ENCODE assay signal across 14 cellular contexts in genomic region chr19:18613589-18614234, GRCh38. TPM values are rescaled to one million over a fixed set of nuclear protein-coding genes. Genes with fewer than 3 reads are reported as not detected.
A peak's percentile ranks its signal among the peaks of the same experiment; 100 is the strongest.
DNase-seq lines count a peak whose midpoint lies in the region; ATAC-seq and TF ChIP-seq lines count a peak whose summit lies in the region.
"Had no signal": no experiment of that assay in that cellular context is flagged by ENCODE, and none has a peak within 500 bp of the region (broad histone marks: within the 10 kb centered on the region; RNA-seq: fewer than 3 reads in every experiment).

No MANE protein-coding gene starts in this region.

- no peaks in the 10 kb centered on the region for H3K9me3 ChIP-seq in HCT116 (ENCODE audit: control insufficient read depth in 1 of 2, insufficient read depth in 1 of 2, low read depth in 1 of 2, low read length in 2 of 2)
- H3K9me3 ChIP-seq: colonic mucosa, spleen had no signal

- H3K9me3 Mint-ChIP-seq in brain (peaks cover 0 to 7% (median 0%) of the 10 kb centered on the region in 5 experiments), natural killer cell (no peaks in the 10 kb centered on the region)

- H4K20me1 ChIP-seq in HCT116 (ENCODE audit: insufficient read depth), result no peaks in the 10 kb centered on the region

- H3K27ac ChIP-seq in HCT116 (ENCODE audit: low read depth, low read length), result no peak overlapping the region
- H3K27ac ChIP-seq: colonic mucosa, GM23248, spleen had no signal

- H3K9ac ChIP-seq in HCT116 (ENCODE audit: low read length), result no peak overlapping the region
- H3K9ac ChIP-seq: GM23248 had no signal

- peak overlapping the region; percentile 76 for H3K4me2 ChIP-seq in HCT116 (ENCODE audit: low read length)

- RAD21 ChIA-PET in HCT116 (lab: Charles Lee; ENCODE audit: low non-redundant PET in 1 of 2, low total read pairs in 2 of 2, uncharacterized antibody in 2 of 2, unreplicated experiment in 2 of 2), result no interaction called here

- H3K4me3 Mint-ChIP-seq in brain, result peak overlapping the region; percentile 84 to 92 (median 87)
- peak overlapping the region; percentile 31 for H3K4me3 Mint-ChIP-seq in natural killer cell

- H3K27me3 Mint-ChIP-seq in brain, result peaks cover 51% of the 10 kb centered on the region
- H3K27me3 Mint-ChIP-seq in natural killer cell (ENCODE audit: low read depth in 2 of 2), result peaks cover 30 to 54% of the 10 kb centered on the region in 2 donors

- no peaks in the 10 kb centered on the region for H3K9me2 ChIP-seq in HCT116 (ENCODE audit: insufficient read depth)

- CTCF ChIA-PET in HCT116 (lab: Charles Lee), result no interaction called here

- H3K27me3 ChIP-seq in HCT116 (ENCODE audit: insufficient read depth, low read length), result peaks cover 29% of the 10 kb centered on the region; the same call in 1 of the 2 replicates

- peaks cover 10 to 34% of the 10 kb centered on the region in 2 experiments for H3K4me1 ChIP-seq in HCT116 (ENCODE audit: control insufficient read depth in 1 of 2, insufficient read depth in 2 of 2, low read length in 2 of 2)
- H3K4me1 ChIP-seq: colonic mucosa had no signal

- no peak for TF ChIP-seq CTCF in HCT116 (IDR thresholded peaks at IDR 0.05 in 2 of 3, conservative IDR thresholded peaks at IDR 0.05 in 1 of 3; ENCODE audit: borderline replicate concordance in 1 of 3, insufficient read depth in 1 of 3, low read depth in 2 of 3, low read length in 2 of 3)
- no peak for TF ChIP-seq CTCF in brain (conservative IDR thresholded peaks at IDR 0.05)
- no peak for TF ChIP-seq CTCF in natural killer cell (IDR thresholded peaks at IDR 0.05)

- peaks cover 36% of the 10 kb centered on the region for H3K4me1 Mint-ChIP-seq in brain
- peaks cover 4 to 23% of the 10 kb centered on the region in 2 donors for H3K4me1 Mint-ChIP-seq in natural killer cell

- no TSS peak for BruUV-seq in HCT116 (replicated peaks; lab: Mats Ljungman, UMichigan)

- intact Hi-C loops in HCT116 (cut with micrococcal nuclease), result no loop called here
- intact Hi-C loops in natural killer cell (cut with micrococcal nuclease), result no loop called here

- TF ChIP-seq RAD21 in HCT116 (IDR thresholded peaks at IDR 0.05; ENCODE audit: low read depth), result no peak

- POLR2A ChIA-PET in HCT116 (lab: Charles Lee), result interaction anchor here (1.2 kb wide), 1 partner anchor 24 kb away, joined by 6 read pairs; no protein-coding TSS in a partner anchor

- no peaks in the 10 kb centered on the region for H3K79me2 ChIP-seq in HCT116 (ENCODE audit: insufficient read depth, low read length)

- H3K36me3 Mint-ChIP-seq in brain (peaks cover 41% of the 10 kb centered on the region), natural killer cell (no peaks in the 10 kb centered on the region)

- H3K4me3 ChIP-seq in HCT116 (replicated peaks in 1 of 2; ENCODE audit: low read depth in 1 of 2, low read length in 2 of 2), result peak overlapping the region; percentile 42 to 59; a peak in 3 of 4 replicates

- no peak overlapping the region for H2AFZ ChIP-seq in HCT116 (ENCODE audit: low read depth, low read length, poor library complexity, severe bottlenecking)

- no peaks in the 10 kb centered on the region for H3K36me3 ChIP-seq in HCT116 (ENCODE audit: control insufficient read depth in 1 of 2, insufficient read depth in 2 of 2, low read length in 2 of 2)
- H3K36me3 ChIP-seq: colonic mucosa, spleen had no signal

- no peak for TF ChIP-seq POLR2A in HCT116 (IDR thresholded peaks at IDR 0.05; ENCODE audit: borderline replicate concordance, extremely low read depth, insufficient read depth, insufficient read length)

- DNase-seq in NCI-H82 (lab: John Stamatoyannopoulos, UW), result peak; percentile 63
- no peak for DNase-seq in NCI-H82 treated with DMSO at 0.1 percent for 48 hours (lab: John Stamatoyannopoulos, UW; ENCODE audit: unreplicated experiment)
- DNase-seq in HCT116 (ENCODE audit: low read depth, low spot score), result no peak
- DNase-seq in natural killer cell, result no peak
- DNase-seq in D341Med (ENCODE audit: low spot score), result no peak
- DNase-seq: colonic mucosa, GM23248, NCI-H748 treated with DMSO at 0.1 percent for 48 hours, SHP77 treated with DMSO at 0.1 percent for 48 hours, spleen had no signal

- H3K27ac Mint-ChIP-seq in brain, result peak overlapping the region in 4 of 5 experiments; percentile 62 to 96 (median 90)
- H3K27ac Mint-ChIP-seq in natural killer cell, result no peak overlapping the region

- ATAC-seq in HCT116 (no peak), natural killer cell (no peak), GM18867 (IDR thresholded peaks at IDR 0.05; ENCODE audit: unreplicated experiment) (no peak), GM19023 (IDR thresholded peaks at IDR 0.05; ENCODE audit: unreplicated experiment) (no peak)

TF ChIP-seq in HCT116, 20 proteins besides CTCF, POLR2A, EP300 and RAD21:
- no peak for TF ChIP-seq EGR1 (IDR thresholded peaks at IDR 0.05; ENCODE audit: low read depth)
- TF ChIP-seq FOSL1 (IDR thresholded peaks at IDR 0.05; ENCODE audit: low read depth), result no peak
- no peak for TF ChIP-seq YY1 (IDR thresholded peaks at IDR 0.05; ENCODE audit: extremely low read depth, insufficient replicate concordance, low read depth, low read length)
- TF ChIP-seq CBX3 (IDR thresholded peaks at IDR 0.05; ENCODE audit: low read depth), result no peak
- no peak for TF ChIP-seq MAX (IDR thresholded peaks at IDR 0.05)
- no peak for TF ChIP-seq CEBPB (IDR thresholded peaks at IDR 0.05; ENCODE audit: low read depth)
- TF ChIP-seq POLR2AphosphoS5 (IDR thresholded peaks at IDR 0.05; ENCODE audit: low read depth, low read length), result no peak
- TF ChIP-seq ZBTB33 (IDR thresholded peaks at IDR 0.05; ENCODE audit: extremely low read depth, insufficient replicate concordance, low read length), result no peak
- no peak for TF ChIP-seq SP1 (IDR thresholded peaks at IDR 0.05; ENCODE audit: low read depth)
- TF ChIP-seq EZH2phosphoT487 (IDR thresholded peaks at IDR 0.05; ENCODE audit: borderline replicate concordance), result no peak
- TF ChIP-seq SRF (IDR thresholded peaks at IDR 0.05; ENCODE audit: low read depth), result no peak
- no peak for TF ChIP-seq ZFX (IDR thresholded peaks at IDR 0.05)
- no peak for TF ChIP-seq JUND (IDR thresholded peaks at IDR 0.05)

RNA-seq across cellular contexts. Expression of gene TMEM59L, which starts 1.0 kb away (rescaled TPM):
- 14.3 TPM for total RNA-seq in HCT116 (2021; ENCODE audit: unreplicated experiment)
- 21.3 and 22.7 TPM in 2 replicates for polyA plus RNA-seq in HCT116 (2012)
- 124 TPM for polyA plus RNA-seq in brain (ENCODE audit: insufficient read depth, low read depth, low replicate concordance)
- not detected for total RNA-seq in natural killer cell
- total RNA-seq: HT-29 had no signal

RNA-seq across cellular contexts. Expression of gene CRLF1, which starts 7.1 kb away (rescaled TPM):
- 43.0 TPM for total RNA-seq in HCT116 (2021; ENCODE audit: unreplicated experiment)
- 60.6 and 80.0 TPM in 2 replicates for polyA plus RNA-seq in HCT116 (2012)
- polyA plus RNA-seq in brain (ENCODE audit: insufficient read depth, low read depth, low replicate concordance), result 22.2 TPM
- total RNA-seq in natural killer cell, result not detected
- total RNA-seq: HT-29 had no signal

RNA-seq across cellular contexts. Expression of gene KLHL26, which starts 23.1 kb away (rescaled TPM):
- total RNA-seq in HCT116 (2021; ENCODE audit: unreplicated experiment) (17.1 TPM), natural killer cell (10 to 100 TPM in 1 of 3 donors, 1 to 10 TPM in 2; 8.0 to 11.5 (median 9.6) TPM)
- polyA plus RNA-seq in HCT116 (2012), result 7.1 and 14.4 TPM in 2 replicates
- 10.9 TPM for polyA plus RNA-seq in brain (ENCODE audit: insufficient read depth, low read depth, low replicate concordance)

RNA-seq across cellular contexts. Expression of gene REX1BD, which starts 25.1 kb away (rescaled TPM):
- total RNA-seq in HCT116 (2021; ENCODE audit: unreplicated experiment) (97.1 TPM), natural killer cell (10 to 100 TPM; 80.6 to 86.9 (median 85.3) TPM)
- 107 and 110 TPM in 2 replicates for polyA plus RNA-seq in HCT116 (2012)
- polyA plus RNA-seq in brain (ENCODE audit: insufficient read depth, low read depth, low replicate concordance), result 32.9 TPM

RNA-seq across cellular contexts. Expression of gene UBA52, which starts 42.1 kb away (rescaled TPM):
- total RNA-seq in HCT116 (2021; ENCODE audit: unreplicated experiment), result 1,743 TPM
- 3,327 and 3,735 TPM in 2 replicates for polyA plus RNA-seq in HCT116 (2012)
- 1,684 TPM for polyA plus RNA-seq in brain (ENCODE audit: insufficient read depth, low read depth, low replicate concordance)
- total RNA-seq in natural killer cell, result 1,000 to 10,000 TPM; 1,016 to 1,271 (median 1,271) TPM

Comparison
In these comparisons a context has a peak if more than half of its experiments do, and no peak if none do; other contexts are left out.
1. H3K27ac Mint-ChIP-seq: peak in brain (4 of 5); none in natural killer cell (0 of 2).
2. RNA of gene TMEM59L, which starts 1.0 kb away (total RNA-seq): 14.3 TPM in HCT116 (single experiment); not detected in natural killer cell; every median in the first group is over 10 times any median in the second.
3. RNA of gene CRLF1, which starts 7.1 kb away (total RNA-seq): 43.0 TPM in HCT116 (single experiment); not detected in natural killer cell; every median in the first group is over 10 times any median in the second.